8 cellular contexts compared by ENCODE assay signal in the genomic region with DNA sequence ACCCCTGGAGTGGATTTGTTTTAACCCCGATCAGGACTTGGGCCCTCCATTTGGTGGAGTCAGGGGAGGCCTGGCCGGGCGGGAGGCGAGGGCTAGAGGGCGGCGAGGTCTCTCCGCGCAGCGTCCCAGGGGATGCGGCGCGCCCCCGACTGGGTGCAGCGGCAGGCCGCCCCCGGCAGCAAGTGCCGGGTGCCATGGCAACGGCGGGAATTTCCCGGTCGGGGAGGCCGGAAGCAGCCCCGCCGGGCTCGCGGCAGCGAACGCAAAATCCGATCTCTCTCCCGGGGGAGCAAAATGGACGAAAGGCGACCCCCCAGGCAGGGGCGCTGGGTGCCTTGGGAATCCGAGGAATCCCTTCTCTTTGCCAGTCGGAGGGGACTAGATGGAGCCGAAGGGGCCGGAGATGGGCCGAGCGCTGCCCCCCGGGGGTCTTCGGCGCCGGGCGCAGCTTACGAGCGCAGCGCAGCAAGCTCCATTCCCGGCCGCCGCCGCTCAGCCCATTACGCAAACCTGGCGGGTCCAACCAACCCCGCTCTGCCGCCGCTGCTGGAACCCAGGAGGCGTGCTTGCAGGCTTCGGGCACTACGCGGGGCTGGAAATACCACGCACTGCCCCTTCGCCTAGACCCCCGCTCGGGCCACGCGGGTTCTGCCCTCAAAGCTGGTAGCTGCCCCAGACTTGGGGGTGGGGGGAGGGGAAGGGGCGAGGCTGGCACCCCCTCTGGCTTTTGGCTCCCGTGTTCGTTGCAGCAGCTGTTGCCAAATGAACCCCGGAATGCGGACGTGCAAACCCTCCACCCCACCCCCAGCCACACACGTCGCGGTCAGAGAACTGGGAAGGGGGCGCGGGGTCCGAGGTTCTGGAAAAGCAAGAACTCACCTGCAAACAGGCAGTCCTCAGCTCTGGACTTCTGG.
DNase-seq lines count a peak whose midpoint lies in the region; ATAC-seq and TF ChIP-seq lines count a peak whose summit lies in the region.
"Not testable (repeated sequence)": the region's sequence is repeated elsewhere in the genome, so short reads cannot be mapped to it uniquely, and the experiment has no call there.

No MANE protein-coding gene starts in this region.

- TF ChIP-seq POLR2A in Raji (IDR thresholded peaks at IDR 0.05; ENCODE audit: insufficient read depth, low read depth, low read length): 0 out of 2 replicates have a peak, but pooled peaks have one; percentile 10
- not testable (repeated sequence) for TF ChIP-seq POLR2A in heart left ventricle (IDR thresholded peaks at IDR 0.05)

- H3K36me3 Mint-ChIP-seq in naive B cell: not testable (repeated sequence)

- not testable (repeated sequence) for H3K27me3 Mint-ChIP-seq in naive B cell

- not testable (repeated sequence) for H3K9me3 ChIP-seq in heart left ventricle

- H3K4me1 ChIP-seq in heart left ventricle: not testable (repeated sequence)

- H3K4me3 Mint-ChIP-seq in naive B cell: peak overlapping the region; percentile 67 to 95 (median 86)

- intact Hi-C loops in heart left ventricle (cut with DNase I): not testable (repeated sequence)

- WGBS in heart left ventricle, 4 donors: 0% methylated on average over 1 to 37 of the region's 78 CpGs; no CpG with 5 or more reads in 1 of the 4 donors

- H3K36me3 ChIP-seq in H7 (replicated peaks; ENCODE audit: control insufficient read depth, insufficient read depth, low read length); brain microvascular endothelial cell (replicated peaks); heart left ventricle: not testable (repeated sequence)

- H3K4me1 Mint-ChIP-seq in naive B cell: not testable (repeated sequence)

- DNase-seq in H7, brain microvascular endothelial cell: not testable (repeated sequence)
- DNase-seq in activated T-cell treated with anti-CD3 and anti-CD28 coated beads for 24 hours (ENCODE audit: low read depth) (peak; percentile 44), heart left ventricle (peak in 4 of 5 donors; percentile 8 to 62 (median 28)), naive B cell (peak; percentile 86), ureter (ENCODE audit: low spot score) (peak; percentile 43)
- peak; percentile 60 for DNase-seq in stimulated activated CD4-positive, alpha-beta T cell treated with anti-CD3 and anti-CD28 coated beads, Interleukin-15, amount 100 ng/mL, for 24 hours

- not testable (repeated sequence) for ATAC-seq in heart left ventricle
- peak in 1 of 2 donors; percentile 28 for ATAC-seq in naive B cell (ENCODE audit: low read depth in 2 of 2)

- in situ Hi-C loops in brain microvascular endothelial cell (cut with HindIII; ENCODE audit: low pct_ligation_motif_present, low sequenced_read_pairs): not testable (repeated sequence)

- peak overlapping the region; percentile 50 for H3K4me3 ChIP-seq in H7 (ENCODE audit: insufficient read depth, low read depth, low read length)
- H3K4me3 ChIP-seq in brain microvascular endothelial cell (ENCODE audit: low read depth, low read length): peak overlapping the region; percentile 55
- peak overlapping the region in 11 of 12 donors; percentile 28 to 60 (median 52) for H3K4me3 ChIP-seq in heart left ventricle

- H3K27ac ChIP-seq in brain microvascular endothelial cell (peak overlapping the region; percentile 55), heart left ventricle (peak overlapping the region in 8 of 12 donors; percentile 53 to 69 (median 62))

- not testable (repeated sequence) for TF ChIP-seq CTCF in brain microvascular endothelial cell (IDR thresholded peaks at IDR 0.05; ENCODE audit: low read depth, low read length, missing control alignments); heart left ventricle (IDR thresholded peaks at IDR 0.05)

- H3K9me3 Mint-ChIP-seq in naive B cell: not testable (repeated sequence)

- peak overlapping the region; percentile 76 to 98 (median 92) for H3K27ac Mint-ChIP-seq in naive B cell

- not testable (repeated sequence) for H3K27me3 ChIP-seq in H7 (ENCODE audit: control insufficient read depth, insufficient read depth, low read length); brain microvascular endothelial cell (replicated peaks); heart left ventricle
